ENCODE assay signal across 21 cellular contexts in the genomic region with DNA sequence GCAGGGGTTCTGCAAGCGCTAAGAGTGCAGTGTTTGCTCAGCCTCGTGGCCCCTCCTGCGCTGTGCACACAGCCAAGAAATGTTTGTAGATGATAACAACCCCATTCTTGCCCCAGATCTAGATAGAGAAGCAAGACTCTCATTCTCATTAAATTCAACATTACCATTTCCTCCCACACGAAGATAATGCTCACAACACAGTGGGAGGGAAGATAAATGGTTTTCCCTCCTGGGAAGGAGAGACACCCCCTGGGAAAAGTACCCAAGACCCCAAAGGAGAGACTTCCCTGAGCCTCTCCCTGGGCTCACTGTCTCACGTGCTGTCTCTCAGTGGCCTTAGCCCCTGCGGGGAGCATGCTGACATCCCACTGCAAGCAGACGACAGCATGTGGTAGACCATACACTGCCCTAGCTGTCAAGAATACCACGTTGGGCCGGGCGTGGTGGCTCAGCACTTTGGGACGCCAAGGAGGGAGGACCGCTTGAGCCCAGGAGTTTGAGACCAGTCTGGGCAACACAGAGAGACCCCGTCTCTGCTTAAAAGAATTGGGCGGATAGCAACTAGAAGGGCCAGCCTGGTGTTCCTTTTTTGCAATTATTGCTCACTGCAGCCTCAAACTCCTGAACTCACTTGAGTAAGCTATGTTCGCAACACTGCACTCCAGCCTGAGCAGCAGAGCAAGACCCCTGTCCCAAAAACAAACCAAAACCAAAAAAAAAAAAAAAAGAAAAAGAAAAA.
"Had no signal": no experiment of that assay in that cellular context is flagged by ENCODE, and none has a peak within 500 bp of the region (broad histone marks: within the 10 kb centered on the region; RNA-seq: fewer than 3 reads in every experiment).

No MANE protein-coding gene starts in this region.

- DNase-seq: activated CD4-positive, alpha-beta memory T cell treated with anti-CD3 and anti-CD28 coated beads for 36 hours; activated CD4-positive, alpha-beta T cell treated with anti-CD3 and anti-CD28 coated beads for 4 hours; activated CD4-positive, CD25-positive, alpha-beta regulatory T cell; activated naive CD4-positive, alpha-beta T cell treated with anti-CD3 and anti-CD28 coated beads for 36 hours; activated T-cell treated with anti-CD3 and anti-CD28 coated beads, Interleukin-2, amount 50 U/mL, for 48 hours; effector CD8-positive, alpha-beta T cell; esophagus squamous epithelium; left ventricle myocardium superior; mammary epithelial cell; midbrain; nephron progenitor cell; small intestine; stimulated activated CD4-positive, alpha-beta T cell treated with anti-CD3 and anti-CD28 coated beads, Interleukin-2, amount 100 ng/mL, for 24 hours; stimulated activated naive CD8-positive, alpha-beta T cell treated with anti-CD3 and anti-CD28 coated beads, Interleukin-15, amount 100 ng/mL, for 72 hours; tibial artery had no signal

- H3K36me3 Mint-ChIP-seq: activated CD4-positive, alpha-beta memory T cell treated with anti-CD3 and anti-CD28 coated beads for 36 hours; stimulated activated effector memory CD8-positive, alpha-beta T cell treated with anti-CD3 and anti-CD28 coated beads, Interleukin-12 subunit alpha, Interleukin-12 subunit beta, amount 100 ng/mL, for 72 hours had no signal

- H3K4me3 Mint-ChIP-seq: activated CD4-positive, alpha-beta memory T cell treated with anti-CD3 and anti-CD28 coated beads for 36 hours; activated naive CD4-positive, alpha-beta T cell treated with anti-CD3 and anti-CD28 coated beads for 36 hours; nephron progenitor cell; stimulated activated effector memory CD8-positive, alpha-beta T cell treated with anti-CD3 and anti-CD28 coated beads, Interleukin-12 subunit alpha, Interleukin-12 subunit beta, amount 100 ng/mL, for 72 hours; stimulated activated naive CD8-positive, alpha-beta T cell treated with anti-CD3 and anti-CD28 coated beads, Interleukin-15, amount 100 ng/mL, for 72 hours had no signal

- H3K4me1 ChIP-seq: parathyroid adenoma had no signal

- ATAC-seq: gastroesophageal sphincter; left ventricle myocardium superior; sciatic nerve; stimulated activated effector memory CD8-positive, alpha-beta T cell treated with anti-CD3 and anti-CD28 coated beads, Interleukin-12 subunit alpha, Interleukin-12 subunit beta, amount 100 ng/mL, for 72 hours; stimulated activated naive CD8-positive, alpha-beta T cell treated with anti-CD3 and anti-CD28 coated beads, Interleukin-15, amount 100 ng/mL, for 72 hours had no signal

- H3K27ac Mint-ChIP-seq: activated CD4-positive, alpha-beta memory T cell treated with anti-CD3 and anti-CD28 coated beads for 36 hours; activated naive CD4-positive, alpha-beta T cell treated with anti-CD3 and anti-CD28 coated beads for 36 hours; nephron progenitor cell; stimulated activated effector memory CD8-positive, alpha-beta T cell treated with anti-CD3 and anti-CD28 coated beads, Interleukin-12 subunit alpha, Interleukin-12 subunit beta, amount 100 ng/mL, for 72 hours; stimulated activated naive CD8-positive, alpha-beta T cell treated with anti-CD3 and anti-CD28 coated beads, Interleukin-15, amount 100 ng/mL, for 72 hours had no signal

- H3K9me3 Mint-ChIP-seq: activated CD4-positive, alpha-beta memory T cell treated with anti-CD3 and anti-CD28 coated beads for 36 hours; activated naive CD4-positive, alpha-beta T cell treated with anti-CD3 and anti-CD28 coated beads for 36 hours; stimulated activated effector memory CD8-positive, alpha-beta T cell treated with anti-CD3 and anti-CD28 coated beads, Interleukin-12 subunit alpha, Interleukin-12 subunit beta, amount 100 ng/mL, for 72 hours; stimulated activated naive CD8-positive, alpha-beta T cell treated with anti-CD3 and anti-CD28 coated beads, Interleukin-15, amount 100 ng/mL, for 72 hours had no signal

- H3K4me3 ChIP-seq: body of pancreas, cardiac muscle cell, esophagus squamous epithelium, gastroesophageal sphincter, tibial artery had no signal

- H3K27me3 ChIP-seq: body of pancreas, gastroesophageal sphincter, tibial artery had no signal

- H3K27ac ChIP-seq: cardiac muscle cell, esophagus squamous epithelium, gastroesophageal sphincter, parathyroid adenoma, tibial artery had no signal

- H3K36me3 ChIP-seq: cardiac muscle cell, esophagus squamous epithelium, gastroesophageal sphincter, tibial artery had no signal

- H3K9me3 ChIP-seq: body of pancreas, esophagus squamous epithelium, gastroesophageal sphincter, tibial artery had no signal
